ENCODE assay signal across 18 cellular contexts in the genomic region with DNA sequence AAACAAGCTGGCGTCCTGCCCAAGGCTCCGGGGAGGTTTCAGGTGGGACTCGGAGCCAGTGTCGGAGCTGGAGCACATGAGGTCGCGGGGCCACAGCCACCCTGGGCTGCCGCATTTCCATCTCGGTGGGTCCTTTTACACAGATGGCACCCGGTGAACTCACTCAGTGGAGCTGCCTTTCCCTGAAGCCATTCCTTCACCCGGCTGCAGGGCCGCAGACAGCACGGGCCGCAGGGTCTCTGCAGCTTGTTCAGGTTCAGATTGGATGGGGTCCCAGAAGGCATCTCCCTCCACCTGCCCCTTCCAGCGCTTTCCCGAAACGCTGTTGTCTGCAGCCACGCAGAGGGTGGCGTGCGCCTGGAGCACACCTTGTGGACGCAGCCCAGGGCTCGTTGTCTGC.
"Had no signal": no experiment of that assay in that cellular context is flagged by ENCODE, and none has a peak within 500 bp of the region (broad histone marks: within the 10 kb centered on the region; RNA-seq: fewer than 3 reads in every experiment).

No MANE protein-coding gene starts in this region.

- H3K4me1 ChIP-seq: parathyroid adenoma, tibial nerve, upper lobe of right lung, uterus had no signal

- H3K4me3 ChIP-seq: lower lobe of right lung, skin epidermis, spleen, testis, tibial nerve, upper lobe of right lung, uterus had no signal

- H3K27me3 ChIP-seq: spleen, testis, upper lobe of right lung, uterus had no signal

- DNase-seq: dorsolateral prefrontal cortex; effector CD4-positive, alpha-beta T cell; left colon; left ventricle myocardium superior; lower lobe of right lung; natural killer cell; spleen; stimulated activated CD4-positive, alpha-beta T cell treated with anti-CD3 and anti-CD28 coated beads, Interleukin-4, amount 100 ng/mL, for 4 hours; stimulated activated naive CD8-positive, alpha-beta T cell treated with anti-CD3 and anti-CD28 coated beads, Interleukin-15, Interleukin-2, amounts not matched to agents 100 U/mL and 50 U/mL, for 24 hours; testis; upper lobe of right lung; uterus had no signal

- ATAC-seq: left colon; left ventricle myocardium superior; lower lobe of right lung; natural killer cell; stimulated activated naive CD8-positive, alpha-beta T cell treated with anti-CD3 and anti-CD28 coated beads, Interleukin-15, Interleukin-2, amounts not matched to agents 100 U/mL and 50 U/mL, for 24 hours had no signal

- H2AFZ ChIP-seq: parathyroid adenoma had no signal

- H3K9me3 ChIP-seq: lower lobe of right lung, testis, tibial nerve, upper lobe of right lung, uterus had no signal

- H3K9ac ChIP-seq: parathyroid adenoma had no signal

- FAIRE-seq: colon, frontal cortex, islet of Langerhans had no signal

- H3K27ac ChIP-seq: lower lobe of right lung, parathyroid adenoma, skin epidermis, spleen, testis, tibial nerve, upper lobe of right lung, uterus had no signal

- H3K36me3 ChIP-seq: lower lobe of right lung, spleen, tibial nerve, upper lobe of right lung, uterus had no signal

- H3K79me2 ChIP-seq: parathyroid adenoma had no signal
